Comparison of ENCODE assay signal across 8 cellular contexts in the genomic region with DNA sequence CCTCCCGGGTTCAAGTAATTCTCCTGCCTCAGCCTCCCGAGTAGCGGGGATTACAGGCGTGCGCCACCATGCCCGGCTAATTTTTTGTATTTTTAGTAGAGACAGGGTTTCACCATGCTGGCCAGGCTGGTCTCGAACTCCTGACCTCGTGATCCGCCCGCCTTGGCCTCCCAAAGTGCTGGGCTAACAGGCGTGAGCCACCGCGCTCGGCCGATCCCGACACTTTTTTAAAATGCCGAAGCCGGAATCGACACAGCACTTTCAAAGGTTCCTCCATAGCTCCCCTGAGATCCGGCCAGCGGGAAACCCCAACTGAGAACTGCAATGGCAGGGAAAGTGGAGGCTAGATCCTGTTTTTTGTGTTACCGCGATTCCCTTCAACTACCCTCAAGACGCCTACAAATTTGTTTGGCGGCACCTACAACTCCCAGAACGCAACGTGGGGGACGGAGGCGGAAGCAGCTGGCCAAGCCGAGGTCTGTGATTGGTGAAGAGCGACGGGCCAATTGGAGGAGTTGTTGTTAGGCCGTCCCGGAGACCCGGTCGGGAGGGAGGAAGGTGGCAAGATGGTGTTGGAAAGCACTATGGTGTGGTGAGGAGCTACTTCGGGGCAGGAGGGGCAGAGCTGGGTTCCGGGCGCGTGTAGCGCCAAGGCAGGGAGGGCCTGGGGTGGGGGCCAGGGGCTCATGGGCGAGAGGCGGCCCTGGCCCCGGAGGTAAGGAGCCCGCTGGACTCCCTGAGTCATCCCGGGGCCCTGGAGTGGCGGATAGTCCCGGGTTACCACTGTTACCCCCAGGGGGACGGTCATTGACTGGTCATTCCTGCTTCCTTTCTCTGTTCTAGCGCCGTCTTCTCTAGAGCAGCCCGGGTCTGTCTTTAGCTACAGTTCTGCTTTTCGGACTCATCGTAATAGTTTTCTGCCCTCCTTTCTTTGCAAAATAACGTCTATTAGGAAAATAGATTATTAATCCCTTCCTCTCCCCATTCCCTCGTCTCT. TPM values are rescaled to one million over a fixed set of nuclear protein-coding genes. Genes with fewer than 3 reads are reported as not detected.
A peak's percentile ranks its signal among the peaks of the same experiment; 100 is the strongest.
DNase-seq lines count a peak whose midpoint lies in the region; ATAC-seq and TF ChIP-seq lines count a peak whose summit lies in the region.

A gene (plus strand): TSS at position 518 of the 997 bp plus-strand sequence. CDS start 49 bp downstream, at position 567.

- H3K9me3 Mint-ChIP-seq in naive thymus-derived CD4-positive, alpha-beta T cell = peaks cover 0 to 5% (median 0%) of the 10 kb centered on the region in 11 donors
- H3K9me3 Mint-ChIP-seq in stimulated activated naive B cell treated with anti-CD40 and anti-IgM and Interleukin-4, amounts not matched to agents 10 μg/mL and 1 μg/mL and 100 μg/mL, for 72 hours = no peaks in the 10 kb centered on the region

- 8 to 10% methylated on average over 41 to 56 of the region's 56 CpGs for WGBS in GM23248 (ENCODE audit: low coverage in 1 of 2, low lambda C conversion rate in 2 of 2, missing lambda C conversion rate in 2 of 2), 2 experiments

- H4K20me1 ChIP-seq in DND-41 (ENCODE audit: insufficient read depth, low read length) = peaks cover 5% of the 10 kb centered on the region; the same call in 1 of the 2 replicates
- H4K20me1 ChIP-seq in GM23248 (ENCODE audit: insufficient read depth) = peaks cover 5% of the 10 kb centered on the region; the same call in 1 of the 2 replicates
- H4K20me1 ChIP-seq in fibroblast of lung (ENCODE audit: control insufficient read depth, extremely low read depth, insufficient read depth, low read length) = no peaks in the 10 kb centered on the region

- H3K4me1 ChIP-seq in DND-41 (ENCODE audit: insufficient read depth, low read length) (peaks cover 24% of the 10 kb centered on the region), GM23248 (ENCODE audit: insufficient read depth) (peaks cover 10% of the 10 kb centered on the region; the same call in 1 of the 2 replicates), fibroblast of lung (ENCODE audit: control insufficient read depth, extremely low read depth, insufficient read depth, low read length) (no peaks in the 10 kb centered on the region)
- peaks cover 4 to 6% of the 10 kb centered on the region in 2 donors for H3K4me1 ChIP-seq in naive thymus-derived CD4-positive, alpha-beta T cell (ENCODE audit: control insufficient read depth in 2 of 2, insufficient read depth in 2 of 2, low read length in 2 of 2)

- peaks cover 23 to 47% (median 36%) of the 10 kb centered on the region in 7 donors for H3K4me1 Mint-ChIP-seq in naive thymus-derived CD4-positive, alpha-beta T cell
- peaks cover 17 to 34% of the 10 kb centered on the region in 2 donors for H3K4me1 Mint-ChIP-seq in stimulated activated naive B cell treated with anti-CD40 and anti-IgM and Interleukin-4, amounts not matched to agents 10 μg/mL and 1 μg/mL and 100 μg/mL, for 72 hours

- peak within 1 kb of the TSS; percentile 89 to 99 (median 96) for H3K4me3 Mint-ChIP-seq in naive thymus-derived CD4-positive, alpha-beta T cell
- H3K4me3 Mint-ChIP-seq in stimulated activated naive B cell treated with anti-CD40 and anti-IgM and Interleukin-4, amounts not matched to agents 10 μg/mL and 1 μg/mL and 100 μg/mL, for 72 hours = peak within 1 kb of the TSS; percentile 86 to 92

- H3K36me3 Mint-ChIP-seq in naive thymus-derived CD4-positive, alpha-beta T cell = peaks cover 0 to 6% (median 0%) of the 10 kb centered on the region in 5 donors
- peaks cover 19 to 35% of the 10 kb centered on the region in 2 donors for H3K36me3 Mint-ChIP-seq in stimulated activated naive B cell treated with anti-CD40 and anti-IgM and Interleukin-4, amounts not matched to agents 10 μg/mL and 1 μg/mL and 100 μg/mL, for 72 hours

- H3K27ac Mint-ChIP-seq in naive thymus-derived CD4-positive, alpha-beta T cell = peak within 1 kb of the TSS; percentile 91 to 100 (median 95)
- peak within 1 kb of the TSS; percentile 97 for H3K27ac Mint-ChIP-seq in stimulated activated naive B cell treated with anti-CD40 and anti-IgM and Interleukin-4, amounts not matched to agents 10 μg/mL and 1 μg/mL and 100 μg/mL, for 72 hours

- CTCF ChIA-PET in naive thymus-derived CD4-positive, alpha-beta T cell (lab: Charles Lee) = interaction anchor here (0.5 to 2.1 kb wide), 6 partner anchors 86 to 555 kb away, joined by 3 to 9 read pairs (median 4); no protein-coding TSS in a partner anchor

- H3K9me3 ChIP-seq in DND-41 (ENCODE audit: insufficient read depth, low read length, severe bottlenecking) = no peaks in the 10 kb centered on the region
- H3K9me3 ChIP-seq in GM23248 (ENCODE audit: low read depth) = no peaks in the 10 kb centered on the region
- H3K9me3 ChIP-seq in fibroblast of lung (ENCODE audit: control insufficient read depth, insufficient read depth, low read depth, low read length) = no peaks in the 10 kb centered on the region
- no peaks in the 10 kb centered on the region for H3K9me3 ChIP-seq in naive thymus-derived CD4-positive, alpha-beta T cell (ENCODE audit: control insufficient read depth in 2 of 3, low read length in 3 of 3)

- peak; percentile 96 for ATAC-seq in DND-41 (ENCODE audit: insufficient read depth, low read depth)
- peak; percentile 98 for ATAC-seq in naive thymus-derived CD4-positive, alpha-beta T cell
- peak; percentile 95 to 96 for ATAC-seq in stimulated activated naive B cell treated with anti-CD40 and anti-IgM and Interleukin-4, amounts not matched to agents 10 μg/mL and 1 μg/mL and 100 μg/mL, for 72 hours (replicated peaks)

- H3K27me3 ChIP-seq in DND-41 (ENCODE audit: insufficient read depth, low read length, poor library complexity) (no peaks in the 10 kb centered on the region), GM23248 (replicated peaks; ENCODE audit: insufficient read depth) (no peaks in the 10 kb centered on the region), fibroblast of lung (ENCODE audit: control insufficient read depth, insufficient read depth, low read length) (no peaks in the 10 kb centered on the region)
- no peaks in the 10 kb centered on the region for H3K27me3 ChIP-seq in naive thymus-derived CD4-positive, alpha-beta T cell (ENCODE audit: control insufficient read depth in 2 of 2, insufficient read depth in 2 of 2, low read length in 2 of 2)

- H3K27ac ChIP-seq in DND-41 (ENCODE audit: low read length) = peak within 1 kb of the TSS; percentile 77
- peak within 1 kb of the TSS; percentile 76 for H3K27ac ChIP-seq in GM23248
- H3K27ac ChIP-seq in fibroblast of lung (ENCODE audit: insufficient read depth, low read length) = peak within 1 kb of the TSS; percentile 94
- H3K27ac ChIP-seq in naive thymus-derived CD4-positive, alpha-beta T cell (ENCODE audit: low read depth, low read length) = peak within 1 kb of the TSS; percentile 79

- H3K4me2 ChIP-seq in DND-41 (ENCODE audit: insufficient read depth, low read length) (peak within 1 kb of the TSS; percentile 84), GM23248 (ENCODE audit: unreplicated experiment) (peak within 1 kb of the TSS; percentile 98), fibroblast of lung (ENCODE audit: extremely low read depth, insufficient read depth, low read length) (peak within 1 kb of the TSS; percentile 86)

- DNase-seq in DND-41 (peak; percentile 96), GM23248 (peak; percentile 98), LHCN-M2 (ENCODE audit: low read depth) (peak; percentile 96), RPMI8226 (peak; percentile 99), fibroblast of lung (ENCODE audit: low read depth in 2 of 2) (peak; percentile 95 to 98)
- peak; percentile 82 to 86 for DNase-seq in activated T-helper 1 cell treated with anti-CD3 and anti-CD28 coated beads, Interleukin-2, amount 50 U/mL, for 16 hours (ENCODE audit: low read depth in 1 of 2, low spot score in 1 of 2)
- DNase-seq in naive thymus-derived CD4-positive, alpha-beta T cell = peak; percentile 82 to 96 (median 93)
- DNase-seq in stimulated activated naive B cell treated with anti-CD40 and anti-IgM and Interleukin-4, amounts not matched to agents 10 μg/mL and 1 μg/mL and 100 μg/mL, for 72 hours = peak; percentile 93

- peaks cover 0 to 3% (median 0%) of the 10 kb centered on the region in 5 donors for H3K27me3 Mint-ChIP-seq in naive thymus-derived CD4-positive, alpha-beta T cell
- no peaks in the 10 kb centered on the region for H3K27me3 Mint-ChIP-seq in stimulated activated naive B cell treated with anti-CD40 and anti-IgM and Interleukin-4, amounts not matched to agents 10 μg/mL and 1 μg/mL and 100 μg/mL, for 72 hours

- peaks cover 51% of the 10 kb centered on the region for H3K79me2 ChIP-seq in DND-41 (ENCODE audit: insufficient read depth, low read length)
- peaks cover 46% of the 10 kb centered on the region for H3K79me2 ChIP-seq in GM23248 (ENCODE audit: insufficient read depth)
- peaks cover 47% of the 10 kb centered on the region for H3K79me2 ChIP-seq in fibroblast of lung (ENCODE audit: control insufficient read depth, insufficient read depth, low read length)

- in situ Hi-C loops in GM23248 (cut with MboI) = no loop called here

- H2AFZ ChIP-seq in DND-41 (ENCODE audit: low read depth, low read length) = peak within 1 kb of the TSS; percentile 94
- H2AFZ ChIP-seq in GM23248 = peak within 1 kb of the TSS; percentile 86
- H2AFZ ChIP-seq in fibroblast of lung (ENCODE audit: low read length) = peak within 1 kb of the TSS; percentile 84

- H3K9me2 ChIP-seq in GM23248 (ENCODE audit: insufficient read depth) = no peaks in the 10 kb centered on the region

- H3K36me3 ChIP-seq in DND-41 (ENCODE audit: insufficient read depth, low read length) = peaks cover 2% of the 10 kb centered on the region; the same call in 1 of the 2 replicates
- H3K36me3 ChIP-seq in GM23248 (ENCODE audit: low read depth) = peaks cover 12% of the 10 kb centered on the region
- H3K36me3 ChIP-seq in fibroblast of lung (ENCODE audit: control insufficient read depth, insufficient read depth, low read length) = peaks cover 3% of the 10 kb centered on the region
- peaks cover 0 to 4% (median 0%) of the 10 kb centered on the region in 3 experiments for H3K36me3 ChIP-seq in naive thymus-derived CD4-positive, alpha-beta T cell (ENCODE audit: control insufficient read depth in 2 of 3, insufficient read depth in 3 of 3, low read length in 3 of 3)

- peaks cover 50% of the 10 kb centered on the region for H3F3A ChIP-seq in GM23248 (ENCODE audit: insufficient read depth)

- POLR2A ChIA-PET in naive thymus-derived CD4-positive, alpha-beta T cell (lab: Charles Lee) = interaction anchor here (0.7 to 1.5 kb wide), 6 partner anchors 9 to 883 kb away, joined by 3 to 7 read pairs (median 4); a partner anchor contains a TSS

- no peak for TF ChIP-seq CTCF in DND-41 (IDR thresholded peaks at IDR 0.05; ENCODE audit: borderline replicate concordance, extremely low read depth, low read length, poor library complexity, severe bottlenecking)
- no peak for TF ChIP-seq CTCF in fibroblast of lung (conservative IDR thresholded peaks at IDR 0.05 in 1 of 2, IDR thresholded peaks at IDR 0.05 in 1 of 2; ENCODE audit: low read depth in 1 of 2, low read length in 2 of 2)

- H3K4me3 ChIP-seq in DND-41 (ENCODE audit: low read depth in 1 of 2, low read length in 2 of 2) (peak within 1 kb of the TSS; percentile 72 to 73; a peak in 3 of 4 replicates), GM23248 (peak within 1 kb of the TSS; percentile 95), fibroblast of lung (replicated peaks in 1 of 4; ENCODE audit: control extremely low read depth in 1 of 4, insufficient read depth in 1 of 4, low read depth in 3 of 4, low read length in 4 of 4) (peak within 1 kb of the TSS; percentile 58 to 100 (median 92))
- H3K4me3 ChIP-seq in naive thymus-derived CD4-positive, alpha-beta T cell (ENCODE audit: low read length) = peak within 1 kb of the TSS; percentile 73

- intact Hi-C loops in naive thymus-derived CD4-positive, alpha-beta T cell (cut with micrococcal nuclease) = loop anchor here (1.0 to 10.0 kb wide), 15 partner anchors 27 to 1328 kb away; a partner anchor contains a TSS

- H3K9ac ChIP-seq in DND-41 (ENCODE audit: low read depth, low read length) = peak within 1 kb of the TSS; percentile 67
- peak within 1 kb of the TSS; percentile 86 for H3K9ac ChIP-seq in GM23248
- H3K9ac ChIP-seq in fibroblast of lung (ENCODE audit: insufficient read depth, low read length) = peak within 1 kb of the TSS; percentile 89

RNA-seq across cellular contexts. Expression of the gene that starts here (rescaled TPM):
- total RNA-seq in GM23248 (2014; rRNA removed; shearing (Covaris generic)) = 130 and 164 TPM in 2 replicates
- polyA plus RNA-seq in GM23248 (2016; fragmentation: Nextera tagmentation; extraction: Ambion mirVana) (166 and 175 TPM in 2 replicates), fibroblast of lung (210 and 282 TPM in 2 replicates)
- total RNA-seq in LHCN-M2 (2014; rRNA removed) (145 and 175 TPM in 2 replicates), fibroblast of lung (193 and 240 TPM in 2 replicates)
- 277 TPM for polyA plus RNA-seq in LHCN-M2 (2012)
- polyA plus RNA-seq in fibroblast of lung (2012) = 214 and 281 TPM in 2 replicates
- polyA minus RNA-seq in fibroblast of lung (ENCODE audit: low replicate concordance) = 143 and 181 TPM in 2 replicates
- total RNA-seq in naive thymus-derived CD4-positive, alpha-beta T cell = 100 to 1,000 TPM in 3 of 5 experiments, 10 to 100 TPM in 2; 72.0 to 193 (median 126) TPM
- polyA plus RNA-seq in naive thymus-derived CD4-positive, alpha-beta T cell = 100 to 1,000 TPM; 239 to 258 TPM

Comparison
In these comparisons a context has a peak if more than half of its experiments do, and no peak if none do; other contexts are left out.
1. Peak in every context shown above with its lines: DNase-seq, ATAC-seq, H3K4me3 ChIP-seq and H3K27ac ChIP-seq.